ENCODE assay signal across 10 cellular contexts in the genomic region with DNA sequence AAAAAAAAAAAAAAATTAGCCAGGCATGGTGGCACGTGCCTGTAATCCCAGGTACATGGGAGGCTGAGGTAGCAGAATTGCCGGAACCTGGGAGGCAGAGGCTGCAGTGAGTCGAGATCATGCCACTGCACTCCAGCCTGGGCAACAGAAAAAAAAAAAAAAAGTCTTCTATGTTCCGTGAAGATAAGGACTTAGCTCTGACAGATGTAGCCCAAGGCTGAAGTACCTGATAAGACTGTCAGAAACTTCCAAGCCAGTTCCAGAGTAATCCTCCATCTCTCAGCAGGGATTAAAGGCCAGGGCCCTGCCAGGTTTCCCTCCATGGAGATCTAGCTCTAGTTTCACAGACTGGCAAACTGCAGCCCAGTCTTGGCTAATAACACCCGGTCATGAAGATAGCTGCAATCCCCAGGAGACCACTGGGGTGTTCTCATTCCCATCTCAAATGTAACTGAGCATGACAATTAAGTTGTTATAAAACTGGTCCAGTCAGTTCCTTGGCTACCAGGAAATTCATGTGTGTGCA. TPM values are rescaled to one million over a fixed set of nuclear protein-coding genes. Genes with fewer than 3 reads are reported as not detected.
DNase-seq lines count a peak whose midpoint lies in the region; ATAC-seq and TF ChIP-seq lines count a peak whose summit lies in the region.
"Had no signal": no experiment of that assay in that cellular context is flagged by ENCODE, and none has a peak within 500 bp of the region (broad histone marks: within the 10 kb centered on the region; RNA-seq: fewer than 3 reads in every experiment).

No MANE protein-coding gene starts in this region.

- ATAC-seq in HCT116 (no peak), psoas muscle (peak; percentile 65 to 79 (median 78)), gastroesophageal sphincter (no peak), GM21576 (IDR thresholded peaks at IDR 0.05; ENCODE audit: unreplicated experiment) (no peak)

- RAD21 ChIA-PET in HCT116 (lab: Charles Lee; ENCODE audit: low non-redundant PET in 1 of 2, low total read pairs in 2 of 2, uncharacterized antibody in 2 of 2, unreplicated experiment in 2 of 2): no interaction called here

- no peak for TF ChIP-seq POLR2A in HCT116 (IDR thresholded peaks at IDR 0.05; ENCODE audit: borderline replicate concordance, extremely low read depth, insufficient read depth, insufficient read length)
- TF ChIP-seq POLR2A in gastroesophageal sphincter (IDR thresholded peaks at IDR 0.05): no peak

- H3K27me3 ChIP-seq in HCT116 (ENCODE audit: insufficient read depth, low read length) (no peaks in the 10 kb centered on the region), PC-9 (ENCODE audit: insufficient read depth, low read depth) (no peaks in the 10 kb centered on the region), esophagus (ENCODE audit: control insufficient read depth in 1 of 2, insufficient read depth in 2 of 2, low read length in 2 of 2) (no peaks in the 10 kb centered on the region), psoas muscle (ENCODE audit: insufficient read depth in 3 of 3, low read length in 2 of 3) (peaks cover 0 to 5% (median 2%) of the 10 kb centered on the region in 3 donors), gastroesophageal sphincter (no peaks in the 10 kb centered on the region)
- H3K27me3 ChIP-seq: Peyer's patch, right atrium auricular region had no signal

- H3K27me3 Mint-ChIP-seq in CD14-positive monocyte (ENCODE audit: low read depth in 3 of 3): peaks cover 0 to 8% (median 0%) of the 10 kb centered on the region in 3 donors

- H3K4me2 ChIP-seq in HCT116 (ENCODE audit: low read length) (peak overlapping the region; percentile 88; the same call in 1 of the 2 replicates), PC-9 (peak overlapping the region; percentile 66)

- peaks cover 3 to 5% of the 10 kb centered on the region in 2 donors for H3K36me3 Mint-ChIP-seq in CD14-positive monocyte

- no peaks in the 10 kb centered on the region for H3K9me3 ChIP-seq in HCT116 (ENCODE audit: control insufficient read depth in 1 of 2, insufficient read depth in 1 of 2, low read depth in 1 of 2, low read length in 2 of 2)
- H3K9me3 ChIP-seq in PC-9 (ENCODE audit: insufficient read depth, low read depth): no peaks in the 10 kb centered on the region
- no peaks in the 10 kb centered on the region for H3K9me3 ChIP-seq in esophagus (ENCODE audit: control insufficient read depth in 2 of 2, insufficient read depth in 1 of 2, low read depth in 1 of 2, low read length in 1 of 2)
- no peaks in the 10 kb centered on the region for H3K9me3 ChIP-seq in psoas muscle
- no peaks in the 10 kb centered on the region for H3K9me3 ChIP-seq in gastroesophageal sphincter
- H3K9me3 ChIP-seq: Peyer's patch, right atrium auricular region had no signal

- TF ChIP-seq RAD21 in HCT116 (IDR thresholded peaks at IDR 0.05; ENCODE audit: low read depth): no peak

- H3K79me2 ChIP-seq in HCT116 (ENCODE audit: insufficient read depth, low read length): peaks cover 96% of the 10 kb centered on the region
- peaks cover 94% of the 10 kb centered on the region for H3K79me2 ChIP-seq in PC-9 (ENCODE audit: low read depth)

- H3K9me3 Mint-ChIP-seq in CD14-positive monocyte: peaks cover 0 to 5% (median 2%) of the 10 kb centered on the region in 7 donors

- TF ChIP-seq CTCF in HCT116 (IDR thresholded peaks at IDR 0.05 in 2 of 3, conservative IDR thresholded peaks at IDR 0.05 in 1 of 3; ENCODE audit: borderline replicate concordance in 1 of 3, insufficient read depth in 1 of 3, low read depth in 2 of 3, low read length in 2 of 3): no peak
- no peak for TF ChIP-seq CTCF in PC-9 (conservative IDR thresholded peaks at IDR 0.05)
- TF ChIP-seq CTCF in psoas muscle (IDR thresholded peaks at IDR 0.05): no peak
- no peak for TF ChIP-seq CTCF in gastroesophageal sphincter (IDR thresholded peaks at IDR 0.05)
- no peak for TF ChIP-seq CTCF in CD14-positive monocyte (IDR thresholded peaks at IDR 0.05)

- H3K36me3 ChIP-seq in HCT116 (ENCODE audit: control insufficient read depth in 1 of 2, insufficient read depth in 2 of 2, low read length in 2 of 2) (peaks cover 0 to 21% of the 10 kb centered on the region in 2 experiments; a peak in 1 of 4 replicates), PC-9 (ENCODE audit: low read depth) (peaks cover 36% of the 10 kb centered on the region), esophagus (ENCODE audit: control insufficient read depth in 2 of 2, insufficient read depth in 2 of 2, low read length in 1 of 2) (peaks cover 0 to 4% of the 10 kb centered on the region in 2 donors), psoas muscle (ENCODE audit: insufficient read depth in 1 of 2, low read depth in 1 of 2) (no peaks in the 10 kb centered on the region), gastroesophageal sphincter (no peaks in the 10 kb centered on the region)
- H3K36me3 ChIP-seq: Peyer's patch, right atrium auricular region had no signal

- TF ChIP-seq EP300 in gastroesophageal sphincter (IDR thresholded peaks at IDR 0.05): no peak

- H2AFZ ChIP-seq in HCT116 (ENCODE audit: low read depth, low read length, poor library complexity, severe bottlenecking) (no peak overlapping the region), PC-9 (no peak overlapping the region)

- peaks cover 44% of the 10 kb centered on the region for H3K4me1 Mint-ChIP-seq in CD14-positive monocyte

- 37 to 53% methylated on average over 5 of the region's 5 CpGs for WGBS in esophagus, 2 donors
- 36 to 56% (median 55%) methylated on average over 5 of the region's 5 CpGs for WGBS in psoas muscle, 3 donors
- 55 to 67% methylated on average over 1 to 4 of the region's 5 CpGs for WGBS in gastroesophageal sphincter (ENCODE audit: low coverage in 1 of 2), 2 donors

- no peaks in the 10 kb centered on the region for H3K9me2 ChIP-seq in HCT116 (ENCODE audit: insufficient read depth)
- H3K9me2 ChIP-seq in PC-9 (ENCODE audit: insufficient read depth): no peaks in the 10 kb centered on the region

- CTCF ChIA-PET in HCT116 (lab: Charles Lee): interaction anchor here (0.8 to 3.3 kb wide), 2 partner anchors 73 to 97 kb away, joined by 3 to 17 read pairs; no protein-coding TSS in a partner anchor
- CTCF ChIA-PET in PC-9 (lab: Charles Lee): interaction anchor here (0.5 to 0.7 kb wide), 3 partner anchors 46 to 105 kb away, joined by 3 to 8 read pairs (median 4); no protein-coding TSS in a partner anchor

- BruUV-seq in HCT116 (replicated peaks; lab: Mats Ljungman, UMichigan) (no TSS peak), PC-9 (replicated peaks; lab: Mats Ljungman, UMichigan) (no TSS peak)

- peak overlapping the region; percentile 69 for H3K27ac ChIP-seq in HCT116 (ENCODE audit: low read depth, low read length)
- peak overlapping the region; percentile 76 for H3K27ac ChIP-seq in PC-9
- peak overlapping the region; percentile 72 to 82 for H3K27ac ChIP-seq in esophagus (ENCODE audit: low read depth in 2 of 2, low read length in 1 of 2)
- H3K27ac ChIP-seq in psoas muscle: no peak overlapping the region
- no peak overlapping the region for H3K27ac ChIP-seq in gastroesophageal sphincter
- H3K27ac ChIP-seq: right atrium auricular region had no signal

- H4K20me1 ChIP-seq in HCT116 (ENCODE audit: insufficient read depth) (peaks cover 9% of the 10 kb centered on the region; the same call in 1 of the 2 replicates), PC-9 (ENCODE audit: insufficient read depth) (peaks cover 6% of the 10 kb centered on the region; the same call in 1 of the 2 replicates)

- H3K27ac Mint-ChIP-seq in CD14-positive monocyte: peak overlapping the region in 2 of 7 donors; percentile 4 to 48

- H3K4me1 ChIP-seq in HCT116 (ENCODE audit: control insufficient read depth in 1 of 2, insufficient read depth in 2 of 2, low read length in 2 of 2) (peaks cover 87 to 100% of the 10 kb centered on the region in 2 experiments), PC-9 (replicated peaks; ENCODE audit: insufficient read depth) (peaks cover 80% of the 10 kb centered on the region), esophagus (ENCODE audit: control insufficient read depth in 2 of 2, insufficient read depth in 2 of 2, low read length in 1 of 2) (peaks cover under 1 to 15% of the 10 kb centered on the region in 2 donors), psoas muscle (no peaks in the 10 kb centered on the region), gastroesophageal sphincter (peaks cover 0 to 17% (median 4%) of the 10 kb centered on the region in 3 donors)

- intact Hi-C loops in HCT116 (cut with micrococcal nuclease) (no loop called here), PC-9 (cut with micrococcal nuclease; ENCODE audit: unreplicated experiment) (loop anchor here (2.0 to 5.0 kb wide), 2 partner anchors 13 to 45 kb away; no protein-coding TSS in a partner anchor), psoas muscle (cut with DNase I) (no loop called here), CD14-positive monocyte (cut with micrococcal nuclease) (loop anchor here in 1 of 2 donors (5.0 kb wide), 1 partner anchor 35 kb away; no protein-coding TSS in a partner anchor)

- H3K4me3 Mint-ChIP-seq in CD14-positive monocyte: no peak overlapping the region

- H3K4me3 ChIP-seq in HCT116 (replicated peaks in 1 of 2; ENCODE audit: low read depth in 1 of 2, low read length in 2 of 2) (no peak overlapping the region), PC-9 (no peak overlapping the region), esophagus (ENCODE audit: low read depth in 1 of 2, low read length in 2 of 2) (no peak overlapping the region), psoas muscle (no peak overlapping the region), gastroesophageal sphincter (no peak overlapping the region)
- H3K4me3 ChIP-seq: Peyer's patch, right atrium auricular region had no signal

- POLR2A ChIA-PET in HCT116 (lab: Charles Lee): interaction anchor here (0.8 to 4.0 kb wide), 5 partner anchors 9 to 73 kb away, joined by 3 to 31 read pairs (median 5); partner anchors contain the start of gene CDCP1
- POLR2A ChIA-PET in PC-9 (lab: Charles Lee; ENCODE audit: unreplicated experiment): interaction anchor here (0.9 kb wide), 1 partner anchor 46 kb away, joined by 5 read pairs; no protein-coding TSS in a partner anchor

- peaks cover 75% of the 10 kb centered on the region for H3F3A ChIP-seq in PC-9 (ENCODE audit: insufficient read depth, low read depth)

- no peak for DNase-seq in HCT116 (ENCODE audit: low read depth, low spot score)
- DNase-seq in PC-9: peak; percentile 31 to 72
- no peak for DNase-seq in psoas muscle
- no peak for DNase-seq in CD14-positive monocyte (ENCODE audit: low spot score)
- DNase-seq: NCI-H2029, Peyer's patch had no signal

- peak overlapping the region; percentile 51; the same call in 1 of the 2 replicates for H3K9ac ChIP-seq in HCT116 (ENCODE audit: low read length)

TF ChIP-seq in HCT116, 20 proteins besides CTCF, POLR2A, EP300 and RAD21 (continues in another document):
- TF ChIP-seq ZNF274 (IDR thresholded peaks at IDR 0.05; ENCODE audit: low read depth, low read length) (no peak), EZH2phosphoT487 (IDR thresholded peaks at IDR 0.05; ENCODE audit: borderline replicate concordance) (no peak), YY1 (IDR thresholded peaks at IDR 0.05; ENCODE audit: extremely low read depth, insufficient replicate concordance, low read depth, low read length) (no peak)

RNA-seq across cellular contexts. Expression of gene CDCP1, which starts 8.5 kb away (rescaled TPM):
- total RNA-seq in HCT116 (2021; ENCODE audit: unreplicated experiment) (196 TPM), PC-9 (2021) (75.7 and 85.0 TPM in 2 replicates), psoas muscle (1 to 10 TPM in 1 of 4 donors, under 1 TPM in 3; 0.24 to 1.4 (median 0.37) TPM), gastroesophageal sphincter (1 to 10 TPM; 2.5 to 4.9 (median 4.2) TPM)
- polyA plus RNA-seq in HCT116 (2012): 167 and 184 TPM in 2 replicates
- polyA plus RNA-seq in esophagus (10 to 100 TPM; 21.0 to 24.3 TPM), psoas muscle (under 1 TPM; 0.01 to 0.65 (median 0.21) TPM), CD14-positive monocyte (1 to 10 TPM in 1 of 2 donors, under 1 TPM in 1; 0.42 to 1.3 TPM)

Comparison
In these comparisons a context has a peak if more than half of its experiments do, and no peak if none do; other contexts are left out.
1. ATAC-seq: peak in psoas muscle (4 of 4); none in HCT116 (single experiment), gastroesophageal sphincter (single experiment) and GM21576 (single experiment).
2. DNase-seq: peak in PC-9 (2 of 2); none in HCT116 (single experiment), psoas muscle (0 of 2) and CD14-positive monocyte (single experiment).
3. H3K27ac ChIP-seq: peak in HCT116 (single experiment), PC-9 (single experiment) and esophagus (2 of 2); none in psoas muscle (single experiment) and gastroesophageal sphincter (0 of 4).
4. RNA of gene CDCP1, which starts 8.5 kb away (total RNA-seq): 196 TPM in HCT116 (single experiment) and 75.7 to 85.0 TPM in PC-9; 2.5 to 4.9 TPM in gastroesophageal sphincter and 0.24 to 1.4 TPM in psoas muscle; every median in the first group is over 10 times any median in the second.